In genomic region chr2:45469314-45470099, GRCh38 we compare ENCODE assay signal across 11 cellular contexts.
DNase-seq lines count a peak whose midpoint lies in the region; ATAC-seq and TF ChIP-seq lines count a peak whose summit lies in the region.
"Had no signal": no experiment of that assay in that cellular context is flagged by ENCODE, and none has a peak within 500 bp of the region (broad histone marks: within the 10 kb centered on the region; RNA-seq: fewer than 3 reads in every experiment).

No MANE protein-coding gene starts in this region.

- DNase-seq in NCI-H146 (lab: John Stamatoyannopoulos, UW) (peak; percentile 84), cardiac fibroblast (ENCODE audit: low read depth in 2 of 2) (peak; percentile 52 to 72), renal cortical epithelial cell (ENCODE audit: low read depth) (peak; percentile 46), GM23248 (no peak), NCI-H82 treated with DMSO at 0.1 percent for 48 hours (lab: John Stamatoyannopoulos, UW; ENCODE audit: unreplicated experiment) (no peak), SKM-1 treated with dmso at 0.1 percent for 144 hours (lab: John Stamatoyannopoulos, UW; ENCODE audit: unreplicated experiment) (no peak)
- no peak for DNase-seq in activated T-helper 1 cell treated with anti-CD3 and anti-CD28 coated beads, Interleukin-12 subunit alpha, Interleukin-12 subunit beta, Interleukin-2, Interleukin-4 antibody, amounts not matched to agents 30 ng/mL and 10 ng/mL and 1 ng/mL, durations not matched to agents 14 hours and 24 hours and 36 hours (ENCODE audit: low spot score)
- DNase-seq: endodermal cell had no signal

- no peak overlapping the region for H3K9ac ChIP-seq in GM23248

- no peaks in the 10 kb centered on the region for H3K27me3 Mint-ChIP-seq in activated T-helper 1 cell treated with anti-CD3 and anti-CD28 coated beads, Interleukin-12 subunit alpha, Interleukin-12 subunit beta, Interleukin-2, Interleukin-4 antibody, amounts not matched to agents 30 ng/mL and 10 ng/mL and 1 ng/mL, durations not matched to agents 14 hours and 24 hours and 36 hours (ENCODE audit: insufficient read depth)
- H3K27me3 Mint-ChIP-seq: stimulated activated memory B cell treated with anti-CD40 and anti-IgM and Interleukin-4, amounts not matched to agents 10 μg/mL and 1 μg/mL and 100 μg/mL, for 72 hours had no signal

- no peak overlapping the region for H3K27ac ChIP-seq in GM23248

- no peaks in the 10 kb centered on the region for H3K36me3 Mint-ChIP-seq in activated T-helper 1 cell treated with anti-CD3 and anti-CD28 coated beads, Interleukin-12 subunit alpha, Interleukin-12 subunit beta, Interleukin-2, Interleukin-4 antibody, amounts not matched to agents 30 ng/mL and 10 ng/mL and 1 ng/mL, durations not matched to agents 14 hours and 24 hours and 36 hours (ENCODE audit: low read depth)

- H3K4me2 ChIP-seq in GM23248 (ENCODE audit: unreplicated experiment): no peak overlapping the region

- H3K4me1 ChIP-seq in GM23248 (ENCODE audit: insufficient read depth): no peaks in the 10 kb centered on the region

- intact Hi-C loops in activated T-helper 1 cell treated with anti-CD3 and anti-CD28 coated beads, Interleukin-12 subunit alpha, Interleukin-12 subunit beta, Interleukin-2, Interleukin-4 antibody, amounts not matched to agents 30 ng/mL and 10 ng/mL and 1 ng/mL, durations not matched to agents 14 hours and 24 hours and 36 hours (cut with micrococcal nuclease): no loop called here

- no peak overlapping the region for H2AFZ ChIP-seq in GM23248

- no peak overlapping the region for H3K27ac Mint-ChIP-seq in activated T-helper 1 cell treated with anti-CD3 and anti-CD28 coated beads, Interleukin-12 subunit alpha, Interleukin-12 subunit beta, Interleukin-2, Interleukin-4 antibody, amounts not matched to agents 30 ng/mL and 10 ng/mL and 1 ng/mL, durations not matched to agents 14 hours and 24 hours and 36 hours
- H3K27ac Mint-ChIP-seq: endodermal cell; stimulated activated memory B cell treated with anti-CD40 and anti-IgM and Interleukin-4, amounts not matched to agents 10 μg/mL and 1 μg/mL and 100 μg/mL, for 72 hours had no signal

- WGBS in GM23248 (ENCODE audit: low coverage in 1 of 2, low lambda C conversion rate in 2 of 2, missing lambda C conversion rate in 2 of 2), 2 experiments: 95 to 100% methylated on average over 2 of the region's 2 CpGs

- in situ Hi-C loops in GM23248 (cut with MboI): no loop called here

- H3K4me3 ChIP-seq in cardiac fibroblast (replicated peaks in 1 of 2; ENCODE audit: low read depth in 2 of 2, low read length in 2 of 2) (no peak overlapping the region), GM23248 (no peak overlapping the region)
- H3K4me3 ChIP-seq: lung had no signal

- H3K27me3 ChIP-seq in GM23248 (replicated peaks; ENCODE audit: insufficient read depth): no peaks in the 10 kb centered on the region

- peak; percentile 66 for ATAC-seq in GM19455 (IDR thresholded peaks at IDR 0.05; ENCODE audit: unreplicated experiment)
- ATAC-seq: stimulated activated memory B cell treated with anti-CD40 and anti-IgM and Interleukin-4, amounts not matched to agents 10 μg/mL and 1 μg/mL and 100 μg/mL, for 72 hours had no signal

- no peaks in the 10 kb centered on the region for H3K36me3 ChIP-seq in GM23248 (ENCODE audit: low read depth)

- H3K79me2 ChIP-seq in GM23248 (ENCODE audit: insufficient read depth): no peaks in the 10 kb centered on the region

- H3K9me2 ChIP-seq in GM23248 (ENCODE audit: insufficient read depth): no peaks in the 10 kb centered on the region

- H3F3A ChIP-seq in GM23248 (ENCODE audit: insufficient read depth): no peaks in the 10 kb centered on the region

- no peaks in the 10 kb centered on the region for H3K9me3 ChIP-seq in GM23248 (ENCODE audit: low read depth)

- H3K4me3 Mint-ChIP-seq in activated T-helper 1 cell treated with anti-CD3 and anti-CD28 coated beads, Interleukin-12 subunit alpha, Interleukin-12 subunit beta, Interleukin-2, Interleukin-4 antibody, amounts not matched to agents 30 ng/mL and 10 ng/mL and 1 ng/mL, durations not matched to agents 14 hours and 24 hours and 36 hours: no peak overlapping the region
- H3K4me3 Mint-ChIP-seq: endodermal cell; stimulated activated memory B cell treated with anti-CD40 and anti-IgM and Interleukin-4, amounts not matched to agents 10 μg/mL and 1 μg/mL and 100 μg/mL, for 72 hours had no signal

- no peaks in the 10 kb centered on the region for H3K9me3 Mint-ChIP-seq in activated T-helper 1 cell treated with anti-CD3 and anti-CD28 coated beads, Interleukin-12 subunit alpha, Interleukin-12 subunit beta, Interleukin-2, Interleukin-4 antibody, amounts not matched to agents 30 ng/mL and 10 ng/mL and 1 ng/mL, durations not matched to agents 14 hours and 24 hours and 36 hours
- H3K9me3 Mint-ChIP-seq: endodermal cell; stimulated activated memory B cell treated with anti-CD40 and anti-IgM and Interleukin-4, amounts not matched to agents 10 μg/mL and 1 μg/mL and 100 μg/mL, for 72 hours had no signal

- no peaks in the 10 kb centered on the region for H3K4me1 Mint-ChIP-seq in activated T-helper 1 cell treated with anti-CD3 and anti-CD28 coated beads, Interleukin-12 subunit alpha, Interleukin-12 subunit beta, Interleukin-2, Interleukin-4 antibody, amounts not matched to agents 30 ng/mL and 10 ng/mL and 1 ng/mL, durations not matched to agents 14 hours and 24 hours and 36 hours (ENCODE audit: low read depth)
- H3K4me1 Mint-ChIP-seq: stimulated activated memory B cell treated with anti-CD40 and anti-IgM and Interleukin-4, amounts not matched to agents 10 μg/mL and 1 μg/mL and 100 μg/mL, for 72 hours had no signal

- H4K20me1 ChIP-seq in GM23248 (ENCODE audit: insufficient read depth): no peaks in the 10 kb centered on the region

- TF ChIP-seq CTCF in cardiac fibroblast (IDR thresholded peaks at IDR 0.05; ENCODE audit: low read depth, low read length): no peak

Comparison
In these comparisons a context has a peak if more than half of its experiments do, and no peak if none do; other contexts are left out.
1. DNase-seq: peak in NCI-H146 (single experiment), cardiac fibroblast (2 of 2) and renal cortical epithelial cell (single experiment); none in GM23248 (single experiment), NCI-H82 treated with DMSO at 0.1 percent for 48 hours (single experiment), SKM-1 treated with dmso at 0.1 percent for 144 hours (single experiment) and activated T-helper 1 cell treated with anti-CD3 and anti-CD28 coated beads, Interleukin-12 subunit alpha, Interleukin-12 subunit beta, Interleukin-2, Interleukin-4 antibody, amounts not matched to agents 30 ng/mL and 10 ng/mL and 1 ng/mL, durations not matched to agents 14 hours and 24 hours and 36 hours (single experiment).